Comparison of ENCODE assay signal across 1 cellular context in the genomic region with DNA sequence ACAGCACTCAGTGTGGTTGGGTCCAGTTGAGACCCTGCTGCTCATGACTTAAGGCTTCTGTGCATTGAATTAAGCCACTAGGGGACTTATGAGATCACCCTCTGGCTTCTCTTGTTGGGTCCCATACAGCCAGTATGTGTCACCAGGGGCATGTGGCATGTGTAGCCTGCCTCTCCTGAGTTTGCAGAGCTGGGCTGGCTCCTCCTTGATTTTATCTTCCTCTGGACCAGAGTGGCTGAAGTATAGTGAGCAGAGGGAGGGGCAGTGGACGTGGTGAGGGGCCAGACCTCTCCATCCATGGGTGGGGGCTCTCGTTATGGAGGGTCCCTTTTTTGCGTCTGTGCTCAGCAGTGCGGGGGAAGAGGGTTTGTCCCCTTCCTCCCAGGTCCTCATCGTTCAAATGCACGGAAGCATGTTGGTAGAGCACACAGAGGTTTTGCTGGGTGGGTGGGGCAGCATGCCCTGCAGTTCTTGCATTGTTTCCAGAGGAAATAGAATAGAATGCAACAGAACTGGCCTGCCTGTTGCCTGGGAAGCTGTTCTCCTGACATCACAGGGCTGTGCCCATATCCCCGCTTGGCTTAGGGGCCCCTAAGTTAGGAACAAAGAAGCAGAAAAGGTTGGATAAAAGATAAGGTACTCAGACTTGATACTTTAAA.
TF ChIP-seq lines count a peak whose summit lies in the region.

No MANE protein-coding gene starts in this region.

TF ChIP-seq in HepG2, 621 proteins besides CTCF, POLR2A, EP300 and RAD21 (continued from another document):
- TF ChIP-seq, protein P1, sequence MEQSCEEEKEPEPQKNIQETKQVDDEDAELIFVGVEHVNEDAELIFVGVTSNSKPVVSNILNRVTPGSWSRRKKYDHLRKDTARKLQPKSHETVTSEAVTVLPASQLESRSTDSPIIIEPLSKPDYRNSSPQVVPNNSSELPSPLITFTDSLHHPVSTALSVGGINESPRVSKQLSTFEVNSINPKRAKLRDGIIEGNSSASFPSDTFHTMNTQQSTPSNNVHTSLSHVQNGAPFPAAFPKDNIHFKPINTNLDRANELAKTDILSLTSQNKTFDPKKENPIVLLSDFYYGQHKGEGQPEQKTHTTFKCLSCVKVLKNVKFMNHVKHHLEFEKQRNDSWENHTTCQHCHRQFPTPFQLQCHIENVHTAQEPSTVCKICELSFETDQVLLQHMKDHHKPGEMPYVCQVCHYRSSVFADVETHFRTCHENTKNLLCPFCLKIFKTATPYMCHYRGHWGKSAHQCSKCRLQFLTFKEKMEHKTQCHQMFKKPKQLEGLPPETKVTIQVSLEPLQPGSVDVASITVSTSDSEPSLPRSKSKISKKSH (CRISPR knock-in tag; IDR thresholded peaks at IDR 0.05; ENCODE audit: borderline replicate concordance): no peak
- TF ChIP-seq HMG20A (CRISPR knock-in tag; IDR thresholded peaks at IDR 0.05; ENCODE audit: borderline replicate concordance) (no peak), RBAK (CRISPR knock-in tag; IDR thresholded peaks at IDR 0.05) (no peak), MXD4 (CRISPR knock-in tag; IDR thresholded peaks at IDR 0.05) (no peak), ZNF549 (CRISPR knock-in tag; IDR thresholded peaks at IDR 0.05) (no peak)
- TF ChIP-seq, protein P2, sequence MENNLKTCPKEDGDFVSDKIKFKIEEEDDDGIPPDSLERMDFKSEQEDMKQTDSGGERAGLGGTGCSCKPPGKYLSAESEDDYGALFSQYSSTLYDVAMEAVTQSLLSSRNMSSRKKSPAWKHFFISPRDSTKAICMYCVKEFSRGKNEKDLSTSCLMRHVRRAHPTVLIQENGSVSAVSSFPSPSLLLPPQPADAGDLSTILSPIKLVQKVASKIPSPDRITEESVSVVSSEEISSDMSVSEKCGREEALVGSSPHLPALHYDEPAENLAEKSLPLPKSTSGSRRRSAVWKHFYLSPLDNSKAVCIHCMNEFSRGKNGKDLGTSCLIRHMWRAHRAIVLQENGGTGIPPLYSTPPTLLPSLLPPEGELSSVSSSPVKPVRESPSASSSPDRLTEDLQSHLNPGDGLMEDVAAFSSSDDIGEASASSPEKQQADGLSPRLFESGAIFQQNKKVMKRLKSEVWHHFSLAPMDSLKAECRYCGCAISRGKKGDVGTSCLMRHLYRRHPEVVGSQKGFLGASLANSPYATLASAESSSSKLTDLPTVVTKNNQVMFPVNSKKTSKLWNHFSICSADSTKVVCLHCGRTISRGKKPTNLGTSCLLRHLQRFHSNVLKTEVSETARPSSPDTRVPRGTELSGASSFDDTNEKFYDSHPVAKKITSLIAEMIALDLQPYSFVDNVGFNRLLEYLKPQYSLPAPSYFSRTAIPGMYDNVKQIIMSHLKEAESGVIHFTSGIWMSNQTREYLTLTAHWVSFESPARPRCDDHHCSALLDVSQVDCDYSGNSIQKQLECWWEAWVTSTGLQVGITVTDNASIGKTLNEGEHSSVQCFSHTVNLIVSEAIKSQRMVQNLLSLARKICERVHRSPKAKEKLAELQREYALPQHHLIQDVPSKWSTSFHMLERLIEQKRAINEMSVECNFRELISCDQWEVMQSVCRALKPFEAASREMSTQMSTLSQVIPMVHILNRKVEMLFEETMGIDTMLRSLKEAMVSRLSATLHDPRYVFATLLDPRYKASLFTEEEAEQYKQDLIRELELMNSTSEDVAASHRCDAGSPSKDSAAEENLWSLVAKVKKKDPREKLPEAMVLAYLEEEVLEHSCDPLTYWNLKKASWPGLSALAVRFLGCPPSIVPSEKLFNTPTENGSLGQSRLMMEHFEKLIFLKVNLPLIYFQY (CRISPR knock-in tag; IDR thresholded peaks at IDR 0.05; ENCODE audit: borderline replicate concordance): no peak
